Comparison of ENCODE assay signal across 25 cellular contexts in the genomic region with DNA sequence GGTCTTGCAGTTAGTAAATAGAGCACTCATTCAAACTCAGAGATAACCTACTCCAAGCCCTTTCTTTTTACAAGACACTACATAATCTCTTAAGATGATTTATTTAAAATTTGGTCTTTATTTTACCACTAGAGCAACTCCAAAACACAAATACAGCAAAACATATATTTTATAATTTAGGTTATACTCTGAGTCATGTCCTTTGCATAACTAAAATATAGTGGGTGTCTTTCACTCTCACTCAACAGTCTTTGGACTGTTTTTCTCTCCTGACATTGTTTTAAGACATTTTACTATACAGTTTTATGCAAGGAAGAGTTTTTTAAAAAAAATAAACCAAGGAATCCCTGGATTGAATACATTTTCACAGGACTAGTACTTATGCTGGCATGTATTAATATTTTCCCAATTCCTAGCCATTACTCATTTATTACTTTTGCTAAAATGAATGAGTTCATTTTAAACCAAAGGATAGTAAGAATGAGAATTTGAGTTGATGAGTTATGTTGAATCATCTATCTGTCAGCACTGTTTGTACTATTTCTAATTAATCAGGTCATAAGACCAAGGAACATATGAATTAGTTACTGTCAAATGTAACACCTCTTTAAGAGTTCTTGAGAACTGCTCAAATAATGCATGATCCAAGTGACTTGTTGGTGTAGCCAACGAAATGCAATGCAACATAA.
DNase-seq lines count a peak whose midpoint lies in the region; ATAC-seq, FAIRE-seq and TF ChIP-seq lines count a peak whose summit lies in the region.
"Had no signal": no experiment of that assay in that cellular context is flagged by ENCODE, and none has a peak within 500 bp of the region (broad histone marks: within the 10 kb centered on the region; RNA-seq: fewer than 3 reads in every experiment).

No MANE protein-coding gene starts in this region.

- intact Hi-C loops in heart right ventricle (cut with DNase I), result no loop called here

- DNase-seq in EH (ENCODE audit: low read depth) (peak; percentile 22), bronchial epithelial cell (ENCODE audit: low read depth) (peak; percentile 87), right atrium auricular region (ENCODE audit: low spot score) (no peak), heart right ventricle (no peak), upper lobe of left lung (no peak)
- DNase-seq: ACHN; activated CD4-positive, alpha-beta T cell treated with anti-CD3 and anti-CD28 coated beads for 4 hours; Calu3; EL; HFFc6; hypothalamus; NCI-H187 treated with DMSO at 0.1 percent for 48 hours; NCI-H2227 treated with DMSO at 0.1 percent for 48 hours; NCI-H748 treated with DMSO at 0.1 percent for 48 hours; SIG-M5 had no signal

- no peak for TF ChIP-seq CTCF in bronchial epithelial cell (IDR thresholded peaks at IDR 0.05; ENCODE audit: insufficient read depth, low read length, severe bottlenecking)
- no peak for TF ChIP-seq CTCF in right atrium auricular region (IDR thresholded peaks at IDR 0.05)
- TF ChIP-seq CTCF in heart right ventricle (IDR thresholded peaks at IDR 0.05), result no peak
- TF ChIP-seq CTCF in upper lobe of left lung (IDR thresholded peaks at IDR 0.05), result no peak

- H3K36me3 ChIP-seq in bronchial epithelial cell (ENCODE audit: control insufficient read depth, insufficient read depth, low read length) (no peaks in the 10 kb centered on the region), right atrium auricular region (no peaks in the 10 kb centered on the region), heart right ventricle (peaks cover 0 to 3% (median 0%) of the 10 kb centered on the region in 9 donors), upper lobe of left lung (no peaks in the 10 kb centered on the region)
- H3K36me3 ChIP-seq: ascending aorta had no signal

- 85 to 90% methylated on average over 1 of the region's 1 CpG for WGBS in heart right ventricle, 2 donors
- 79 to 83% methylated on average over 1 of the region's 1 CpG for WGBS in upper lobe of left lung, 2 donors

- H3K9me3 ChIP-seq in right atrium auricular region (no peaks in the 10 kb centered on the region), heart right ventricle (no peaks in the 10 kb centered on the region), upper lobe of left lung (no peaks in the 10 kb centered on the region)
- H3K9me3 ChIP-seq: ascending aorta, BLaER1 had no signal

- H3K4me3 ChIP-seq in bronchial epithelial cell (ENCODE audit: low read depth, low read length), result no peak overlapping the region
- H3K4me3 ChIP-seq in right atrium auricular region, result no peak overlapping the region
- no peak overlapping the region for H3K4me3 ChIP-seq in heart right ventricle
- no peak overlapping the region for H3K4me3 ChIP-seq in upper lobe of left lung
- H3K4me3 ChIP-seq: ascending aorta, BLaER1 had no signal

- H3K4me1 ChIP-seq in right atrium auricular region (peaks cover 3 to 17% of the 10 kb centered on the region in 2 donors), heart right ventricle (peaks cover 0 to 17% (median 5%) of the 10 kb centered on the region in 9 donors), upper lobe of left lung (peaks cover 0 to 3% (median 0%) of the 10 kb centered on the region in 4 donors)
- H3K4me1 ChIP-seq: parathyroid adenoma had no signal

- H3K27ac ChIP-seq in right atrium auricular region (no peak overlapping the region), heart right ventricle (no peak overlapping the region), upper lobe of left lung (no peak overlapping the region)
- H3K27ac ChIP-seq: ascending aorta, BLaER1, epithelial cell of prostate, KMS-11, parathyroid adenoma had no signal

- ATAC-seq in GM21529 (IDR thresholded peaks at IDR 0.05; ENCODE audit: unreplicated experiment) (peak; percentile 52), HG03439 (IDR thresholded peaks at IDR 0.05; ENCODE audit: unreplicated experiment) (peak; percentile 60), heart right ventricle (no peak), GM21619 (IDR thresholded peaks at IDR 0.05; ENCODE audit: unreplicated experiment) (no peak), upper lobe of left lung (ENCODE audit: low FRiP score in 2 of 2) (no peak)

- H3K27me3 ChIP-seq in bronchial epithelial cell (ENCODE audit: control insufficient read depth, insufficient read depth, low read length), result no peaks in the 10 kb centered on the region
- no peaks in the 10 kb centered on the region for H3K27me3 ChIP-seq in right atrium auricular region
- H3K27me3 ChIP-seq in heart right ventricle, result no peaks in the 10 kb centered on the region
- no peaks in the 10 kb centered on the region for H3K27me3 ChIP-seq in upper lobe of left lung
- H3K27me3 ChIP-seq: ascending aorta, BLaER1 had no signal

- no peak for FAIRE-seq in bronchial epithelial cell (lab: Jason Lieb, UNC)
- FAIRE-seq: frontal cortex, urothelium cell line had no signal

- TF ChIP-seq EP300 in upper lobe of left lung (IDR thresholded peaks at IDR 0.05), result no peak

- TF ChIP-seq POLR2A in upper lobe of left lung (IDR thresholded peaks at IDR 0.05), result no peak

Comparison
In these comparisons a context has a peak if more than half of its experiments do, and no peak if none do; other contexts are left out.
1. DNase-seq: peak in EH (single experiment) and bronchial epithelial cell (single experiment); none in right atrium auricular region (single experiment), heart right ventricle (0 of 2) and upper lobe of left lung (0 of 2).
2. ATAC-seq: peak in GM21529 (single experiment) and HG03439 (single experiment); none in heart right ventricle (0 of 8), GM21619 (single experiment) and upper lobe of left lung (0 of 2).